Comparison of ENCODE assay signal across 19 cellular contexts in genomic region chr2:205655775-205656425, GRCh38.
"Had no signal": no experiment of that assay in that cellular context is flagged by ENCODE, and none has a peak within 500 bp of the region (broad histone marks: within the 10 kb centered on the region; RNA-seq: fewer than 3 reads in every experiment).

No MANE protein-coding gene starts in this region.

- H3K36me3 Mint-ChIP-seq: activated naive CD4-positive, alpha-beta T cell treated with anti-CD3 and anti-CD28 coated beads, Interleukin-2, amount 50 U/mL, for 72 hours; memory B cell; natural killer cell; WTC11 had no signal

- ATAC-seq: activated CD4-positive, alpha-beta T cell treated with anti-CD3 and anti-CD28 coated beads for 36 hours; activated naive CD4-positive, alpha-beta T cell treated with anti-CD3 and anti-CD28 coated beads, Interleukin-2, amount 50 U/mL, for 72 hours; body of pancreas; natural killer cell; sciatic nerve; stimulated activated naive CD8-positive, alpha-beta T cell treated with anti-CD3 and anti-CD28 coated beads, Interleukin-15, amount 100 ng/mL, for 72 hours; WTC11 had no signal

- H3K27me3 ChIP-seq: body of pancreas had no signal

- H3K27ac ChIP-seq: body of pancreas, epithelial cell of prostate had no signal

- H3K4me2 ChIP-seq: smooth muscle cell had no signal

- FAIRE-seq: colon had no signal

- H3K27ac Mint-ChIP-seq: activated CD4-positive, alpha-beta T cell treated with anti-CD3 and anti-CD28 coated beads for 36 hours; activated naive CD4-positive, alpha-beta T cell treated with anti-CD3 and anti-CD28 coated beads, Interleukin-2, amount 50 U/mL, for 72 hours; endodermal cell; memory B cell; natural killer cell; stimulated activated naive CD8-positive, alpha-beta T cell treated with anti-CD3 and anti-CD28 coated beads, Interleukin-15, amount 100 ng/mL, for 72 hours; T-helper 2 cell treated with Interferon-gamma antibody and Interleukin-4, amounts not matched to agents 5 μg/mL and 100 μg/mL, for 36 hours; WTC11 had no signal

- H3K4me3 Mint-ChIP-seq: activated CD4-positive, alpha-beta T cell treated with anti-CD3 and anti-CD28 coated beads for 36 hours; endodermal cell; memory B cell; natural killer cell; stimulated activated naive CD8-positive, alpha-beta T cell treated with anti-CD3 and anti-CD28 coated beads, Interleukin-15, amount 100 ng/mL, for 72 hours; T-helper 2 cell treated with Interferon-gamma antibody and Interleukin-4, amounts not matched to agents 5 μg/mL and 100 μg/mL, for 36 hours; WTC11 had no signal

- H3K4me3 ChIP-seq: body of pancreas, smooth muscle cell had no signal

- H3K4me1 ChIP-seq: body of pancreas had no signal

- H3K27me3 Mint-ChIP-seq: stimulated activated naive CD8-positive, alpha-beta T cell treated with anti-CD3 and anti-CD28 coated beads, Interleukin-15, amount 100 ng/mL, for 72 hours had no signal

- H3K9me3 ChIP-seq: body of pancreas had no signal

- H3K4me1 Mint-ChIP-seq: endodermal cell had no signal

- H3K9me3 Mint-ChIP-seq: endodermal cell; memory B cell; natural killer cell; T-helper 2 cell treated with Interferon-gamma antibody and Interleukin-4, amounts not matched to agents 5 μg/mL and 100 μg/mL, for 36 hours had no signal

- DNase-seq: activated CD4-positive, alpha-beta T cell treated with anti-CD3 and anti-CD28 coated beads for 36 hours; activated CD4-positive, alpha-beta T cell treated with anti-CD3 and anti-CD28 coated beads, Interleukin-2, amount 50 U/mL, for 48 hours; activated gamma-delta T cell treated with Interleukin-2 at 50 U/mL for 16 hours; amygdala; body of pancreas; central memory CD4-positive, alpha-beta T cell; endodermal cell; natural killer cell; nucleus accumbens; stimulated activated CD4-positive, alpha-beta T cell treated with anti-CD3 and anti-CD28 coated beads, Interleukin-4, amount 100 ng/mL, for 1 hour; stimulated activated naive CD8-positive, alpha-beta T cell treated with anti-CD3 and anti-CD28 coated beads, Interleukin-15, amount 100 ng/mL, for 72 hours had no signal
